ENCODE assay signal across 8 cellular contexts in genomic region chr10:28533571-28534304, GRCh38. TPM values are rescaled to one million over a fixed set of nuclear protein-coding genes. Genes with fewer than 3 reads are reported as not detected.
A peak's percentile ranks its signal among the peaks of the same experiment; 100 is the strongest.
DNase-seq lines count a peak whose midpoint lies in the region; ATAC-seq, FAIRE-seq and TF ChIP-seq lines count a peak whose summit lies in the region.

No MANE protein-coding gene starts in this region.

- DNase-seq in GM12892 (ENCODE audit: insufficient read length), result peak; percentile 28
- peak in 1 of 2 experiments; percentile 31 for DNase-seq in PC-9
- peak; percentile 90 for DNase-seq in activated effector memory CD4-positive, alpha-beta T cell treated with anti-CD3 and anti-CD28 coated beads, Interleukin-2, amount 50 U/mL, for 16 hours
- peak; percentile 8 for DNase-seq in fibroblast of the conjunctiva (ENCODE audit: low read depth)
- peak; percentile 44 for DNase-seq in neural crest cell (ENCODE audit: low read depth, low spot score)

- H3K27ac ChIP-seq in PC-9, result peak overlapping the region; percentile 58

- CTCF ChIA-PET in PC-9 (lab: Charles Lee), result no interaction called here

- H3K9me3 Mint-ChIP-seq in neural crest cell, result no peaks in the 10 kb centered on the region
- H3K9me3 Mint-ChIP-seq in stimulated activated naive CD8-positive, alpha-beta T cell treated with anti-CD3 and anti-CD28 coated beads, Interleukin-15, Interleukin-2, amounts not matched to agents 100 ng/mL and 50 ng/mL, for 24 hours, result no peaks in the 10 kb centered on the region

- no peak for TF ChIP-seq CTCF in PC-9 (conservative IDR thresholded peaks at IDR 0.05)
- TF ChIP-seq CTCF in neural crest cell (conservative IDR thresholded peaks at IDR 0.05), result no peak

- peak; percentile 63 for FAIRE-seq in GM12892 (lab: Jason Lieb, UNC)

- H3K9me2 ChIP-seq in PC-9 (ENCODE audit: insufficient read depth), result no peaks in the 10 kb centered on the region

- intact Hi-C loops in PC-9 (cut with micrococcal nuclease; ENCODE audit: unreplicated experiment), result loop anchor here (2.0 kb wide), 2 partner anchors 19 to 101 kb away; no protein-coding TSS in a partner anchor

- H3K27me3 ChIP-seq in PC-9 (ENCODE audit: insufficient read depth, low read depth), result no peaks in the 10 kb centered on the region

- H3K4me1 Mint-ChIP-seq in neural crest cell, result peaks cover 42% of the 10 kb centered on the region
- peaks cover 67% of the 10 kb centered on the region for H3K4me1 Mint-ChIP-seq in stimulated activated naive CD8-positive, alpha-beta T cell treated with anti-CD3 and anti-CD28 coated beads, Interleukin-15, Interleukin-2, amounts not matched to agents 100 ng/mL and 50 ng/mL, for 24 hours (ENCODE audit: low read depth)

- peak overlapping the region; percentile 33; the same call in 1 of the 2 replicates for H2AFZ ChIP-seq in PC-9

- H3K4me1 ChIP-seq in PC-9 (replicated peaks; ENCODE audit: insufficient read depth), result peaks cover 18% of the 10 kb centered on the region

- H3K4me3 Mint-ChIP-seq in neural crest cell, result peak overlapping the region; percentile 100
- peak overlapping the region; percentile 98 for H3K4me3 Mint-ChIP-seq in stimulated activated naive CD8-positive, alpha-beta T cell treated with anti-CD3 and anti-CD28 coated beads, Interleukin-15, Interleukin-2, amounts not matched to agents 100 ng/mL and 50 ng/mL, for 24 hours

- H3K4me3 ChIP-seq in PC-9, result peak overlapping the region; percentile 93

- peak; percentile 28 for ATAC-seq in HG02943 (IDR thresholded peaks at IDR 0.05; ENCODE audit: low read depth, unreplicated experiment)
- no peak for ATAC-seq in GM21360 (IDR thresholded peaks at IDR 0.05; ENCODE audit: unreplicated experiment)

- peaks cover 16% of the 10 kb centered on the region for H3K36me3 Mint-ChIP-seq in neural crest cell (ENCODE audit: low read depth)
- H3K36me3 Mint-ChIP-seq in stimulated activated naive CD8-positive, alpha-beta T cell treated with anti-CD3 and anti-CD28 coated beads, Interleukin-15, Interleukin-2, amounts not matched to agents 100 ng/mL and 50 ng/mL, for 24 hours (ENCODE audit: low read depth), result peaks cover 67% of the 10 kb centered on the region

- no peaks in the 10 kb centered on the region for H3K9me3 ChIP-seq in PC-9 (ENCODE audit: insufficient read depth, low read depth)

- TF ChIP-seq POLR2A in GM12892 (IDR thresholded peaks at IDR 0.05; ENCODE audit: low read depth, low read length), result no peak

- no TSS peak for BruUV-seq in PC-9 (replicated peaks; lab: Mats Ljungman, UMichigan)

- peaks cover 36% of the 10 kb centered on the region for H3K36me3 ChIP-seq in PC-9 (ENCODE audit: low read depth)

- H3K27me3 Mint-ChIP-seq in neural crest cell (ENCODE audit: low read depth), result peaks cover 2% of the 10 kb centered on the region
- no peaks in the 10 kb centered on the region for H3K27me3 Mint-ChIP-seq in stimulated activated naive CD8-positive, alpha-beta T cell treated with anti-CD3 and anti-CD28 coated beads, Interleukin-15, Interleukin-2, amounts not matched to agents 100 ng/mL and 50 ng/mL, for 24 hours

- peak overlapping the region; percentile 97 for H3K27ac Mint-ChIP-seq in neural crest cell (ENCODE audit: unreplicated experiment)
- peak overlapping the region; percentile 92 for H3K27ac Mint-ChIP-seq in stimulated activated naive CD8-positive, alpha-beta T cell treated with anti-CD3 and anti-CD28 coated beads, Interleukin-15, Interleukin-2, amounts not matched to agents 100 ng/mL and 50 ng/mL, for 24 hours

- peaks cover 34% of the 10 kb centered on the region for H4K20me1 ChIP-seq in PC-9 (ENCODE audit: insufficient read depth)

- POLR2A ChIA-PET in PC-9 (lab: Charles Lee; ENCODE audit: unreplicated experiment), result interaction anchor here (0.6 to 1.0 kb wide), 4 partner anchors 27 to 1294 kb away, joined by 3 to 8 read pairs (median 4); no protein-coding TSS in a partner anchor

- no peaks in the 10 kb centered on the region for H3F3A ChIP-seq in PC-9 (ENCODE audit: insufficient read depth, low read depth)

- peaks cover 62% of the 10 kb centered on the region for H3K79me2 ChIP-seq in PC-9 (ENCODE audit: low read depth)

- peak overlapping the region; percentile 97 for H3K4me2 ChIP-seq in PC-9

RNA-seq across cellular contexts. Expression of gene WAC, which starts 0.8 kb away (rescaled TPM):
- polyA plus RNA-seq in GM12892 (2012; ENCODE audit: missing spikeins), result 77.0 TPM
- total RNA-seq in PC-9 (2021) (67.1 and 93.9 TPM in 2 replicates), neural crest cell (123 and 137 TPM in 2 replicates)
